In the genomic region with DNA sequence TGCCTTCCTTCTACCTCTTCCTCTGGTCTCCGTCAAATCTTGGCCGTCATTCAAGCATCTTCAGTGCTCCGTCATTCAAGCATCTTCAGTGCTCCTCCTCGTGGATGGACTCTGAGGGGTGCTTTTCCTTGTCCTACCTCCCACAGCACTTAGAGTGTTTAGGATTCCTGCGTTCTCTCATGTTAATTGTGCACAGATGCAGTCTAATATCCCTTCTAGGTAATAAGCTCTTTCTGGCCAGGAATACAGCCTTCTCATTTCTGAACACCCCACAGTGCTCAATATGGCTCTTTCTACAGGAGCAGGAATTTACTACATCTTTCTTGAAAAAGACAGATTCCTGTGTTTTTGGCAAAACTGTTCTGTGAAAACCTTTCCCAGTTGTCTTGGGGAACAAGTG, we compare ENCODE assay signal across 15 cellular contexts.
DNase-seq lines count a peak whose midpoint lies in the region; ATAC-seq and TF ChIP-seq lines count a peak whose summit lies in the region.
"Had no signal": no experiment of that assay in that cellular context is flagged by ENCODE, and none has a peak within 500 bp of the region (broad histone marks: within the 10 kb centered on the region; RNA-seq: fewer than 3 reads in every experiment).

No MANE protein-coding gene starts in this region.

- no peaks in the 10 kb centered on the region for H3K4me1 Mint-ChIP-seq in nephron progenitor cell
- H3K4me1 Mint-ChIP-seq: CD8-positive, alpha-beta memory T cell had no signal

- TF ChIP-seq CTCF in nephron progenitor cell (IDR thresholded peaks at IDR 0.05) = no peak

- H3K27ac Mint-ChIP-seq in nephron progenitor cell = peak overlapping the region; percentile 88

- no peaks in the 10 kb centered on the region for H3K9me3 Mint-ChIP-seq in nephron progenitor cell
- H3K9me3 Mint-ChIP-seq: CD4-positive, CD25-positive, alpha-beta regulatory T cell; CD8-positive, alpha-beta memory T cell had no signal

- no peak overlapping the region for H3K4me3 Mint-ChIP-seq in nephron progenitor cell
- H3K4me3 Mint-ChIP-seq: CD4-positive, CD25-positive, alpha-beta regulatory T cell; CD8-positive, alpha-beta memory T cell had no signal

- peak overlapping the region; percentile 72 for H3K27ac ChIP-seq in angular gyrus (ENCODE audit: low read depth, low read length)
- peak overlapping the region; percentile 1 for H3K27ac ChIP-seq in cingulate gyrus (ENCODE audit: low read depth, low read length)

- peaks cover 60% of the 10 kb centered on the region for H3K36me3 Mint-ChIP-seq in nephron progenitor cell (ENCODE audit: low read depth)

- ATAC-seq in GM21515 (IDR thresholded peaks at IDR 0.05; ENCODE audit: unreplicated experiment) = no peak
- ATAC-seq: K562 had no signal

- peaks cover 2% of the 10 kb centered on the region for H3K27me3 Mint-ChIP-seq in nephron progenitor cell (ENCODE audit: low read depth, poor library complexity)
- H3K27me3 Mint-ChIP-seq: CD4-positive, CD25-positive, alpha-beta regulatory T cell; CD8-positive, alpha-beta memory T cell had no signal

- DNase-seq in nephron progenitor cell = no peak
- no peak for DNase-seq in NCI-H345 treated with DMSO at 0.1 percent for 48 hours (lab: John Stamatoyannopoulos, UW; ENCODE audit: unreplicated experiment)
- no peak for DNase-seq in NOMO-1 treated with dmso at 0.1 percent for 144 hours (lab: John Stamatoyannopoulos, UW; ENCODE audit: unreplicated experiment)
- DNase-seq in germinal center (ENCODE audit: low spot score) = no peak
- DNase-seq: ACHN; BE2C; CD4-positive, CD25-positive, alpha-beta regulatory T cell; CD8-positive, alpha-beta memory T cell; COR-L47; GDM1; IMR-90 had no signal
